Comparison of ENCODE assay signal across 8 cellular contexts in the genomic region with DNA sequence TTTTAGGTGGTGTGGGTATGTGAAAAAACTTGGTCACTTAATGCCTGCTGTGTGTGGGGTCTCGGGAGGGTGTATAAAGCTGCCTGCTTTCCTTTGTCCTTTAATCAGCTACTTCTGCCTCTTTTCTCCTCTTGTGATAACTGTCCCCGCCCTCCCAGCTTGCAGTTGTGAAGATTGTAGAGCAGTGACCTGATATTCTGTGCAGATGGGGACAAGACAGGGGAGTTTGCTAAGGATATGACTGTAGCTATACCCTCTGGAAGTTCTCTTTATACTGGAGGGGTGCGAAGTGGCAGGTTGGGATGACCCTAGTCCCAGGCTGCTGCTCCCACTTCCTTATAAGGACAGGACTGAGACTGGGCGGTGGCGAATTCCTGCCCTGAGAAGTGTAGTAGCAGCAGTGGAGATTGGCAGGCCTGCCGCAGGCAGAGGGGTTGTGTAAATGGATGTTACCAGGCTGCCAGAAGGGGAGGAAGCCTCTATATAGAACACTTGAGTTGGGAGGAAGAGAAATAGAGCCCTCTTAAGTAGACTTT. TPM values are rescaled to one million over a fixed set of nuclear protein-coding genes. Genes with fewer than 3 reads are reported as not detected.
DNase-seq lines count a peak whose midpoint lies in the region; ATAC-seq, FAIRE-seq and TF ChIP-seq lines count a peak whose summit lies in the region.

No MANE protein-coding gene starts in this region.

- TF ChIP-seq CTCF in A549 (IDR thresholded peaks at IDR 0.05) (no peak), adrenal gland (IDR thresholded peaks at IDR 0.05) (no peak), heart left ventricle (IDR thresholded peaks at IDR 0.05) (no peak), osteocyte (IDR thresholded peaks at IDR 0.05) (no peak)

- FAIRE-seq in A549 (lab: Jason Lieb, UNC) = no peak

- H3K4me1 Mint-ChIP-seq in osteocyte (ENCODE audit: unreplicated experiment) = peaks cover 52% of the 10 kb centered on the region

- peak overlapping the region; percentile 74 for H3K4me3 ChIP-seq in A549
- H3K4me3 ChIP-seq in adrenal gland = peak overlapping the region; percentile 55 to 71 (median 62)
- H3K4me3 ChIP-seq in heart left ventricle = peak overlapping the region; percentile 62 to 98 (median 90)

- H3K9me3 ChIP-seq in A549 (no peaks in the 10 kb centered on the region), adrenal gland (replicated peaks in 1 of 3) (no peaks in the 10 kb centered on the region), heart left ventricle (no peaks in the 10 kb centered on the region)

- H3K9me3 Mint-ChIP-seq in osteocyte (ENCODE audit: unreplicated experiment) = no peaks in the 10 kb centered on the region

- H3K27ac ChIP-seq in A549 (peak overlapping the region; percentile 90 to 97), adrenal gland (peak overlapping the region; percentile 94 to 98 (median 96)), heart left ventricle (peak overlapping the region; percentile 92 to 99 (median 98))

- peaks cover 0 to 46% of the 10 kb centered on the region in 2 donors for H3K36me3 ChIP-seq in adrenal gland (replicated peaks in 1 of 2)
- H3K36me3 ChIP-seq in heart left ventricle = peaks cover 0 to 49% (median 47%) of the 10 kb centered on the region in 9 donors

- no peak for TF ChIP-seq RAD21 in A549 (conservative IDR thresholded peaks at IDR 0.05 in 1 of 2, IDR thresholded peaks at IDR 0.05 in 1 of 2)

- DNase-seq in A549 (ENCODE audit: low read depth in 1 of 2, low spot score in 1 of 2) (peak; percentile 50 to 72), GM04504 (ENCODE audit: low read depth) (peak; percentile 45), NCI-H460 (ENCODE audit: extremely low read depth, low read depth) (peak; percentile 52), adrenal gland (peak; percentile 59 to 92 (median 79)), heart left ventricle (peak; percentile 86 to 93 (median 88)), osteocyte (ENCODE audit: extremely low spot score, unreplicated experiment) (no peak)

- H3K4me1 ChIP-seq in A549 (peaks cover 35% of the 10 kb centered on the region), adrenal gland (replicated peaks in 1 of 2) (peaks cover 22 to 31% of the 10 kb centered on the region in 2 donors), heart left ventricle (peaks cover 4 to 45% (median 34%) of the 10 kb centered on the region in 12 donors)

- POLR2A ChIA-PET in A549 (lab: Yijun Ruan, JAX) = interaction anchor here (1.3 to 2.1 kb wide), 5 partner anchors 29 to 42 kb away, joined by 7 to 16 read pairs (median 7); a partner anchor contains a TSS

- TF ChIP-seq POLR2A in A549 (IDR thresholded peaks at IDR 0.05; ENCODE audit: low read length) = peak; percentile 34
- peak; percentile 47 to 66 for TF ChIP-seq POLR2A in adrenal gland (IDR thresholded peaks at IDR 0.05)
- peak; percentile 70 to 81 for TF ChIP-seq POLR2A in heart left ventricle (IDR thresholded peaks at IDR 0.05)

- intact Hi-C loops in adrenal gland (cut with DNase I) (no loop called here), heart left ventricle (cut with DNase I) (loop anchor here in 9 of 10 donors (1.0 to 5.0 kb wide), 7 partner anchors 30 to 42 kb away; a partner anchor contains a TSS)

- peak in 1 of 2 experiments; percentile 46; a peak in 3 of 6 replicates for ATAC-seq in A549
- ATAC-seq in heart left ventricle = peak; percentile 74 to 83 (median 78)
- ATAC-seq in HG02610 (IDR thresholded peaks at IDR 0.05; ENCODE audit: unreplicated experiment) = no peak
- ATAC-seq in GM18520 (IDR thresholded peaks at IDR 0.05; ENCODE audit: unreplicated experiment) = no peak

- H3K27me3 ChIP-seq in adrenal gland (no peaks in the 10 kb centered on the region), heart left ventricle (no peaks in the 10 kb centered on the region)

- peak overlapping the region; percentile 95 for H3K4me3 Mint-ChIP-seq in osteocyte (ENCODE audit: unreplicated experiment)

- H3K27me3 Mint-ChIP-seq in osteocyte (ENCODE audit: unreplicated experiment) = no peaks in the 10 kb centered on the region

- CTCF ChIA-PET in A549 (lab: Yijun Ruan, JAX) = interaction anchor here (2.5 to 10.2 kb wide), 4 partner anchors 22 to 40 kb away, joined by 7 to 98 read pairs (median 56); a partner anchor contains a TSS

- peaks cover 43% of the 10 kb centered on the region for H3K36me3 Mint-ChIP-seq in osteocyte (ENCODE audit: unreplicated experiment)

- H3K27ac Mint-ChIP-seq in osteocyte (ENCODE audit: unreplicated experiment) = peak overlapping the region; percentile 98

- peak overlapping the region; percentile 94 for H3K4me2 ChIP-seq in A549

- TF ChIP-seq EP300 in A549 (IDR thresholded peaks at IDR 0.05) = no peak

- WGBS in A549 (ENCODE audit: missing lambda C conversion rate) = 2% methylated on average over 6 of the region's 6 CpGs
- WGBS in adrenal gland, 4 donors = 0 to 1% (median 0%) methylated on average over 3 to 6 of the region's 6 CpGs
- 0 to 1% (median 0%) methylated on average over 6 of the region's 6 CpGs for whole genome bisulfite sequencing in heart left ventricle, 4 donors

RNA-seq across cellular contexts. Expression of a gene that starts 0.8 kb away (rescaled TPM):
- 2,280 and 2,307 TPM in 2 replicates for polyA plus RNA-seq in A549 (2011; rRNA removed)
- polyA plus RNA-seq in A549 (2012; cell fraction: cytosol; rRNA removed) = 3,071 and 4,505 TPM in 2 replicates
- 1,396 and 2,143 TPM in 2 replicates for polyA plus RNA-seq in A549 (2012; cell fraction: nucleus; rRNA removed)
- polyA plus RNA-seq in A549 (2017; fragmentation: RNase III; extraction: RNeasy Plus Mini Kit Qiagen cat#74134 plus additional on column Dnase treatment) = 3,268 to 3,485 TPM (median 3,270 TPM) in 3 replicates
- 519 and 631 TPM in 2 replicates for polyA minus RNA-seq in A549 (2011; rRNA and poly(A)+ RNA removed)
- 563 and 566 TPM in 2 replicates for total RNA-seq in NCI-H460 (2014; rRNA removed; shearing (Covaris generic))
- 823 and 963 TPM in 2 replicates for polyA plus RNA-seq in NCI-H460 (2014; cell fraction: nucleus; rRNA removed)
- 1,000 to 10,000 TPM; 1,276 to 1,610 (median 1,571) TPM for total RNA-seq in adrenal gland
- 1,000 to 10,000 TPM; 1,464 to 3,646 (median 1,841) TPM for polyA plus RNA-seq in adrenal gland
- total RNA-seq in heart left ventricle = 100 to 1,000 TPM; 355 to 949 (median 613) TPM
- 1,000 to 10,000 TPM in 1 of 2 donors, 100 to 1,000 TPM in 1; 745 to 1,383 TPM for polyA plus RNA-seq in heart left ventricle
- 1,490 and 1,549 TPM in 2 replicates for total RNA-seq in osteocyte

RNA-seq across cellular contexts. Expression of a gene that starts 6.6 kb away (rescaled TPM):
- polyA plus RNA-seq in A549 (2011; rRNA removed) = 48.2 and 67.0 TPM in 2 replicates
- 63.4 and 78.3 TPM in 2 replicates for polyA plus RNA-seq in A549 (2012; cell fraction: cytosol; rRNA removed)
- 30.2 and 41.3 TPM in 2 replicates for polyA plus RNA-seq in A549 (2012; cell fraction: nucleus; rRNA removed)
- polyA plus RNA-seq in A549 (2017; fragmentation: RNase III; extraction: RNeasy Plus Mini Kit Qiagen cat#74134 plus additional on column Dnase treatment) = 68.6 to 92.7 TPM (median 83.9 TPM) in 3 replicates
- polyA minus RNA-seq in A549 (2011; rRNA and poly(A)+ RNA removed) = 21.6 and 24.3 TPM in 2 replicates
- total RNA-seq in NCI-H460 (2014; rRNA removed; shearing (Covaris generic)) = 41.4 and 50.0 TPM in 2 replicates
- polyA plus RNA-seq in NCI-H460 (2014; cell fraction: nucleus; rRNA removed) = 35.8 and 48.7 TPM in 2 replicates
- total RNA-seq in adrenal gland = 10 to 100 TPM; 28.0 to 89.3 (median 60.0) TPM
- 100 to 1,000 TPM in 2 of 3 donors, 10 to 100 TPM in 1; 33.4 to 129 (median 118) TPM for polyA plus RNA-seq in adrenal gland
- 10 to 100 TPM; 30.1 to 55.2 (median 41.1) TPM for total RNA-seq in heart left ventricle
- polyA plus RNA-seq in heart left ventricle = 10 to 100 TPM; 27.5 to 65.9 TPM
- 123 and 139 TPM in 2 replicates for total RNA-seq in osteocyte

RNA-seq across cellular contexts. Expression of a gene that starts 30.3 kb away (rescaled TPM):
- 83.9 and 109 TPM in 2 replicates for polyA plus RNA-seq in A549 (2011; rRNA removed)
- polyA plus RNA-seq in A549 (2012; cell fraction: cytosol; rRNA removed) = 38.0 and 45.4 TPM in 2 replicates
- polyA plus RNA-seq in A549 (2012; cell fraction: nucleus; rRNA removed) = 95.2 and 106 TPM in 2 replicates
- polyA plus RNA-seq in A549 (2017; fragmentation: RNase III; extraction: RNeasy Plus Mini Kit Qiagen cat#74134 plus additional on column Dnase treatment) = 48.9 to 57.1 TPM (median 51.9 TPM) in 3 replicates
- 107 and 130 TPM in 2 replicates for polyA minus RNA-seq in A549 (2011; rRNA and poly(A)+ RNA removed)
- 26.2 and 28.9 TPM in 2 replicates for total RNA-seq in NCI-H460 (2014; rRNA removed; shearing (Covaris generic))
- 34.1 and 37.1 TPM in 2 replicates for polyA plus RNA-seq in NCI-H460 (2014; cell fraction: nucleus; rRNA removed)
- total RNA-seq in adrenal gland = 100 to 1,000 TPM in 1 of 8 donors, 10 to 100 TPM in 7; 48.5 to 102 (median 72.3) TPM
- 10 to 100 TPM; 22.8 to 75.1 (median 46.6) TPM for polyA plus RNA-seq in adrenal gland
- total RNA-seq in heart left ventricle = 10 to 100 TPM; 48.6 to 83.5 (median 66.2) TPM
- polyA plus RNA-seq in heart left ventricle = 10 to 100 TPM; 21.4 to 27.6 TPM
- 122 and 128 TPM in 2 replicates for total RNA-seq in osteocyte

RNA-seq across cellular contexts. Expression of a gene that starts 30.9 kb away (rescaled TPM):
- polyA plus RNA-seq in A549 (2011; rRNA removed) = 72.4 and 91.6 TPM in 2 replicates
- 54.6 and 74.3 TPM in 2 replicates for polyA plus RNA-seq in A549 (2012; cell fraction: cytosol; rRNA removed)
- polyA plus RNA-seq in A549 (2012; cell fraction: nucleus; rRNA removed) = 246 and 261 TPM in 2 replicates
- polyA plus RNA-seq in A549 (2017; fragmentation: RNase III; extraction: RNeasy Plus Mini Kit Qiagen cat#74134 plus additional on column Dnase treatment) = 51.4 to 54.2 TPM (median 51.6 TPM) in 3 replicates
- 190 and 196 TPM in 2 replicates for polyA minus RNA-seq in A549 (2011; rRNA and poly(A)+ RNA removed)
- total RNA-seq in NCI-H460 (2014; rRNA removed; shearing (Covaris generic)) = 93.2 and 108 TPM in 2 replicates
- polyA plus RNA-seq in NCI-H460 (2014; cell fraction: nucleus; rRNA removed) = 86.1 and 99.5 TPM in 2 replicates
- 100 to 1,000 TPM in 7 of 8 donors, 10 to 100 TPM in 1; 95.5 to 156 (median 127) TPM for total RNA-seq in adrenal gland
- 100 to 1,000 TPM in 1 of 3 donors, 10 to 100 TPM in 2; 27.2 to 103 (median 35.4) TPM for polyA plus RNA-seq in adrenal gland
- total RNA-seq in heart left ventricle = 10 to 100 TPM; 26.8 to 81.1 (median 43.4) TPM
- 10 to 100 TPM; 17.0 to 67.3 TPM for polyA plus RNA-seq in heart left ventricle
- total RNA-seq in osteocyte = 127 and 142 TPM in 2 replicates

RNA-seq across cellular contexts. Expression of a gene that starts 40.9 kb away (rescaled TPM):
- 2.1 and 2.7 TPM in 2 replicates for polyA plus RNA-seq in A549 (2011; rRNA removed)
- 1.0 and 1.1 TPM in 2 replicates for polyA plus RNA-seq in A549 (2012; cell fraction: cytosol; rRNA removed)
- polyA plus RNA-seq in A549 (2012; cell fraction: nucleus; rRNA removed) = 1.5 and 1.9 TPM in 2 replicates
- polyA plus RNA-seq in A549 (2017; fragmentation: RNase III; extraction: RNeasy Plus Mini Kit Qiagen cat#74134 plus additional on column Dnase treatment) = 2.3 to 3.2 TPM (median 2.7 TPM) in 3 replicates
- polyA minus RNA-seq in A549 (2011; rRNA and poly(A)+ RNA removed) = 11.1 TPM in 2 replicates
- 4.8 and 5.3 TPM in 2 replicates for total RNA-seq in NCI-H460 (2014; rRNA removed; shearing (Covaris generic))
- polyA plus RNA-seq in NCI-H460 (2014; cell fraction: nucleus; rRNA removed) = 2.2 and 5.4 TPM in 2 replicates
- total RNA-seq in adrenal gland = 10 to 100 TPM in 3 of 8 donors, 1 to 10 TPM in 5; 4.3 to 15.0 (median 8.8) TPM
- 1 to 10 TPM; 2.2 to 5.5 (median 5.0) TPM for polyA plus RNA-seq in adrenal gland
- 1 to 10 TPM; 2.7 to 6.4 (median 4.9) TPM for total RNA-seq in heart left ventricle
- polyA plus RNA-seq in heart left ventricle = 1 to 10 TPM; 3.5 to 3.9 TPM
- 10.5 and 11.8 TPM in 2 replicates for total RNA-seq in osteocyte

Comparison
In these comparisons a context has a peak if more than half of its experiments do, and no peak if none do; other contexts are left out.
1. ATAC-seq: peak in heart left ventricle (4 of 4); none in HG02610 (single experiment) and GM18520 (single experiment).
2. intact Hi-C loops: an anchor here in heart left ventricle (1.0 to 5.0 kb wide); none called in adrenal gland.
3. Peak in every context shown above with its lines, with median percentiles within 50 percentile points of each other: H3K27ac ChIP-seq, H3K4me3 ChIP-seq and POLR2A ChIP-seq.